8 cellular contexts compared by ENCODE assay signal in genomic region chr6:107488875-107489635, GRCh38. TPM values are rescaled to one million over a fixed set of nuclear protein-coding genes. Genes with fewer than 3 reads are reported as not detected.
DNase-seq lines count a peak whose midpoint lies in the region; ATAC-seq and TF ChIP-seq lines count a peak whose summit lies in the region.

No MANE protein-coding gene starts in this region.

- H3K79me2 ChIP-seq in mammary epithelial cell (ENCODE audit: insufficient read depth, low read length): no peaks in the 10 kb centered on the region

- H3K4me1 ChIP-seq in BLaER1 treated with 17β-estradiol and CSF1 and Interleukin-3, amounts not matched to agents 10 nM and 100 nM: peaks cover 24 to 43% (median 26%) of the 10 kb centered on the region in 10 experiments; a peak in 19 of 20 replicates
- peaks cover 32% of the 10 kb centered on the region for H3K4me1 ChIP-seq in mammary epithelial cell (ENCODE audit: insufficient read depth, low read length)

- peak overlapping the region; percentile 87 for H2AFZ ChIP-seq in mammary epithelial cell (ENCODE audit: low read depth, low read length)

- intact Hi-C loops in mammary epithelial cell (cut with micrococcal nuclease): no loop called here

- dilution Hi-C loops in mammary epithelial cell (cut with HindIII; ENCODE audit: low sequenced_read_pairs): no loop called here

- WGBS in mammary epithelial cell (ENCODE audit: low coverage, missing lambda C conversion rate): 6% methylated on average over 15 of the region's 51 CpGs

- no peaks in the 10 kb centered on the region for H3K36me3 ChIP-seq in BLaER1 treated with 17β-estradiol and CSF1 and Interleukin-3, amounts not matched to agents 10 nM and 100 nM
- no peaks in the 10 kb centered on the region for H3K36me3 ChIP-seq in H7 (replicated peaks; ENCODE audit: control insufficient read depth, insufficient read depth, low read length)
- no peaks in the 10 kb centered on the region for H3K36me3 ChIP-seq in mammary epithelial cell (ENCODE audit: insufficient read depth, low read length)

- peaks cover 80 to 98% (median 89%) of the 10 kb centered on the region in 11 experiments for H3K27me3 ChIP-seq in BLaER1 treated with 17β-estradiol and CSF1 and Interleukin-3, amounts not matched to agents 10 nM and 100 nM
- H3K27me3 ChIP-seq in H7 (ENCODE audit: control insufficient read depth, insufficient read depth, low read length): peaks cover 59% of the 10 kb centered on the region
- peaks cover 41% of the 10 kb centered on the region for H3K27me3 ChIP-seq in mammary epithelial cell (ENCODE audit: insufficient read depth, low read length)

- H3K9me3 ChIP-seq in BLaER1 treated with 17β-estradiol and CSF1 and Interleukin-3, amounts not matched to agents 10 nM and 100 nM (replicated peaks in 1 of 11): no peaks in the 10 kb centered on the region
- no peaks in the 10 kb centered on the region for H3K9me3 ChIP-seq in mammary epithelial cell (replicated peaks; ENCODE audit: insufficient read depth, low read length)

- H3K27ac ChIP-seq in BLaER1 treated with 17β-estradiol and CSF1 and Interleukin-3, amounts not matched to agents 10 nM and 100 nM: no peak overlapping the region
- H3K27ac ChIP-seq in RWPE1 (no peak overlapping the region), mammary epithelial cell (ENCODE audit: insufficient read depth, low read depth, low read length) (no peak overlapping the region), skin epidermis (peak overlapping the region in 16 of 21 experiments; percentile 7 to 76 (median 51))

- peaks cover 0 to 42% (median 26%) of the 10 kb centered on the region in 11 experiments; a peak in 14 of 22 replicates for H4K20me1 ChIP-seq in BLaER1 treated with 17β-estradiol and CSF1 and Interleukin-3, amounts not matched to agents 10 nM and 100 nM
- no peaks in the 10 kb centered on the region for H4K20me1 ChIP-seq in mammary epithelial cell (ENCODE audit: insufficient read depth, low read length)

- TF ChIP-seq CTCF in RWPE1 (conservative IDR thresholded peaks at IDR 0.05; ENCODE audit: low read depth): no peak
- no peak for TF ChIP-seq CTCF in mammary epithelial cell (conservative IDR thresholded peaks at IDR 0.05 in 1 of 2, IDR thresholded peaks at IDR 0.05 in 1 of 2; ENCODE audit: extremely low read depth in 1 of 2, insufficient read depth in 1 of 2, low read depth in 1 of 2, low read length in 2 of 2)

- DNase-seq in H7 (peak; percentile 90), RWPE1 (ENCODE audit: low spot score) (peak; percentile 28), mammary epithelial cell (peak; percentile 17), inferior parietal cortex (ENCODE audit: extremely low spot score) (peak; percentile 43), NCI-H2107 treated with DMSO at 0.1 percent for 48 hours (lab: John Stamatoyannopoulos, UW; ENCODE audit: unreplicated experiment) (no peak)

- POLR2A ChIA-PET in RWPE1 (lab: Yijun Ruan, JAX; ENCODE audit: low non-redundant PET): interaction anchor here (0.9 kb wide), 1 partner anchor 30 kb away, joined by 3 read pairs; the partner anchor contains the start of gene PDSS2

- no TSS peak for BruUV-seq in mammary epithelial cell (replicated peaks; lab: Mats Ljungman, UMichigan)

- H3K4me2 ChIP-seq in BLaER1 treated with 17β-estradiol and CSF1 and Interleukin-3, amounts not matched to agents 10 nM and 100 nM: peak overlapping the region; percentile 92 to 100 (median 98)
- peak overlapping the region; percentile 97 for H3K4me2 ChIP-seq in mammary epithelial cell (ENCODE audit: insufficient read depth, low read depth, low read length)

- CTCF ChIA-PET in RWPE1 (lab: Yijun Ruan, JAX): interaction anchor here (0.7 to 1.6 kb wide), 2 partner anchors 17 to 224 kb away, joined by 3 to 8 read pairs; no protein-coding TSS in a partner anchor
- CTCF ChIA-PET in mammary epithelial cell (lab: Charles Lee; ENCODE audit: low non-redundant PET): no interaction called here

- no peak for ATAC-seq in GM19463 (IDR thresholded peaks at IDR 0.05; ENCODE audit: unreplicated experiment)

- peak overlapping the region in 10 of 11 experiments; percentile 38 to 64 (median 50); a peak in 18 of 22 replicates for H3K9ac ChIP-seq in BLaER1 treated with 17β-estradiol and CSF1 and Interleukin-3, amounts not matched to agents 10 nM and 100 nM
- no peak overlapping the region for H3K9ac ChIP-seq in mammary epithelial cell (ENCODE audit: insufficient read depth, low read length)

- H3K4me3 ChIP-seq in BLaER1 treated with 17β-estradiol and CSF1 and Interleukin-3, amounts not matched to agents 10 nM and 100 nM: peak overlapping the region; percentile 59 to 77 (median 70)
- peak overlapping the region; percentile 73 for H3K4me3 ChIP-seq in H7 (ENCODE audit: insufficient read depth, low read depth, low read length)
- H3K4me3 ChIP-seq in mammary epithelial cell (replicated peaks in 1 of 3; ENCODE audit: insufficient read depth in 1 of 3, low read depth in 2 of 3, low read length in 3 of 3): peak overlapping the region; percentile 42 to 52 (median 44)
- H3K4me3 ChIP-seq in skin epidermis: peak overlapping the region; percentile 42 to 69 (median 55)

- in situ Hi-C loops in mammary epithelial cell (cut with MboI; ENCODE audit: low sequenced_read_pairs in 2 of 2): no loop called here

RNA-seq across cellular contexts. Expression of gene SOBP, which starts 0.9 kb away (rescaled TPM):
- 1.3 and 6.8 TPM in 2 replicates for total RNA-seq in H7 (2014; rRNA removed; shearing (Covaris generic))
- total RNA-seq in mammary epithelial cell: under 1 TPM; 0.14 to 0.33 TPM
- polyA plus RNA-seq in mammary epithelial cell: not detected
- polyA minus RNA-seq in mammary epithelial cell: not detected

RNA-seq across cellular contexts. Expression of gene PDSS2, which starts 29.7 kb away (rescaled TPM):
- total RNA-seq in H7 (2014; rRNA removed; shearing (Covaris generic)): 12.5 and 21.9 TPM in 2 replicates
- 10 to 100 TPM in 1 of 2 donors, 1 to 10 TPM in 1; 7.5 to 10.6 TPM for total RNA-seq in mammary epithelial cell
- 10.3 TPM for polyA plus RNA-seq in mammary epithelial cell
- polyA minus RNA-seq in mammary epithelial cell: 27.0 TPM

Comparison
In these comparisons a context has a peak if more than half of its experiments do, and no peak if none do; other contexts are left out.
1. H3K27ac ChIP-seq: peak in skin epidermis (16 of 21); none in BLaER1 treated with 17β-estradiol and CSF1 and Interleukin-3, amounts not matched to agents 10 nM and 100 nM (0 of 11), RWPE1 (single experiment) and mammary epithelial cell (single experiment).
2. Peak in every context shown above with its lines, with median percentiles within 50 percentile points of each other: H3K4me3 ChIP-seq.